In genomic region chr12:15863984-15864383, GRCh38 we compare ENCODE assay signal across 9 cellular contexts. TPM values are rescaled to one million over a fixed set of nuclear protein-coding genes. Genes with fewer than 3 reads are reported as not detected.
DNase-seq lines count a peak whose midpoint lies in the region; ATAC-seq lines count a peak whose summit lies in the region.
"Had no signal": no experiment of that assay in that cellular context is flagged by ENCODE, and none has a peak within 500 bp of the region (broad histone marks: within the 10 kb centered on the region; RNA-seq: fewer than 3 reads in every experiment).

No MANE protein-coding gene starts in this region.

- H3K4me1 ChIP-seq in HAP-1, result peaks cover 9% of the 10 kb centered on the region

- no peak overlapping the region for H3K27ac Mint-ChIP-seq in dendritic cell treated with granulocyte-macrophage colony-stimulating factor and Interleukin-4, amounts not matched to agents 40 ng/mL and 50 ng/mL, for 4 days

- H3K9me3 Mint-ChIP-seq in dendritic cell treated with granulocyte-macrophage colony-stimulating factor and Interleukin-4, amounts not matched to agents 40 ng/mL and 50 ng/mL, for 4 days, result no peaks in the 10 kb centered on the region

- intact Hi-C loops in dendritic cell treated with granulocyte-macrophage colony-stimulating factor and Interleukin-4, amounts not matched to agents 40 ng/mL and 50 ng/mL, for 4 days (cut with micrococcal nuclease), result no loop called here

- H3K36me3 Mint-ChIP-seq in dendritic cell treated with granulocyte-macrophage colony-stimulating factor and Interleukin-4, amounts not matched to agents 40 ng/mL and 50 ng/mL, for 4 days (ENCODE audit: low read depth), result no peaks in the 10 kb centered on the region

- no peaks in the 10 kb centered on the region for H3K36me3 ChIP-seq in HAP-1 (replicated peaks)

- H3K9me3 ChIP-seq in HAP-1, result peaks cover 3% of the 10 kb centered on the region; the same call in 1 of the 2 replicates

- peaks cover 9% of the 10 kb centered on the region for H3K4me1 Mint-ChIP-seq in dendritic cell treated with granulocyte-macrophage colony-stimulating factor and Interleukin-4, amounts not matched to agents 40 ng/mL and 50 ng/mL, for 4 days (ENCODE audit: low read depth)

- in situ Hi-C loops in HAP-1 (cut with MboI; ENCODE audit: low sequenced_read_pairs), result no loop called here

- H3K4me3 Mint-ChIP-seq in dendritic cell treated with granulocyte-macrophage colony-stimulating factor and Interleukin-4, amounts not matched to agents 40 ng/mL and 50 ng/mL, for 4 days, result peak overlapping the region; percentile 32

- H3K4me3 ChIP-seq in HAP-1, result no peak overlapping the region
- H3K4me3 ChIP-seq: skin epidermis had no signal

- ATAC-seq in GM18508 (IDR thresholded peaks at IDR 0.05; ENCODE audit: insufficient read depth, unreplicated experiment), result peak; percentile 92
- ATAC-seq in GM21529 (IDR thresholded peaks at IDR 0.05; ENCODE audit: unreplicated experiment), result peak; percentile 95
- ATAC-seq in HG03520 (IDR thresholded peaks at IDR 0.05; ENCODE audit: unreplicated experiment), result peak; percentile 88
- no peak for ATAC-seq in GM19452 (IDR thresholded peaks at IDR 0.05; ENCODE audit: unreplicated experiment)

- no peaks in the 10 kb centered on the region for H3K27me3 Mint-ChIP-seq in dendritic cell treated with granulocyte-macrophage colony-stimulating factor and Interleukin-4, amounts not matched to agents 40 ng/mL and 50 ng/mL, for 4 days

- DNase-seq in HAP-1 (ENCODE audit: low spot score in 2 of 2) (no peak), NCI-H1436 treated with DMSO at 0.1 percent for 48 hours (lab: John Stamatoyannopoulos, UW) (no peak), mucosa of gallbladder (ENCODE audit: low spot score) (no peak)

- no peaks in the 10 kb centered on the region for H3K27me3 ChIP-seq in HAP-1 (ENCODE audit: low read depth)

RNA-seq across cellular contexts. Expression of gene STRAP, which starts 18.2 kb away (rescaled TPM):
- 81.9 TPM for total RNA-seq in mucosa of gallbladder

RNA-seq across cellular contexts. Expression of gene DERA, which starts 47.1 kb away (rescaled TPM):
- 34.4 TPM for total RNA-seq in mucosa of gallbladder
